ENCODE assay signal across 1 cellular context in genomic region chr21:45820171-45821091, GRCh38.
TF ChIP-seq lines count a peak whose summit lies in the region.

No MANE protein-coding gene starts in this region.

TF ChIP-seq in HepG2, 621 proteins besides CTCF, POLR2A, EP300 and RAD21 (continued from another document):
- TF ChIP-seq, protein P1, sequence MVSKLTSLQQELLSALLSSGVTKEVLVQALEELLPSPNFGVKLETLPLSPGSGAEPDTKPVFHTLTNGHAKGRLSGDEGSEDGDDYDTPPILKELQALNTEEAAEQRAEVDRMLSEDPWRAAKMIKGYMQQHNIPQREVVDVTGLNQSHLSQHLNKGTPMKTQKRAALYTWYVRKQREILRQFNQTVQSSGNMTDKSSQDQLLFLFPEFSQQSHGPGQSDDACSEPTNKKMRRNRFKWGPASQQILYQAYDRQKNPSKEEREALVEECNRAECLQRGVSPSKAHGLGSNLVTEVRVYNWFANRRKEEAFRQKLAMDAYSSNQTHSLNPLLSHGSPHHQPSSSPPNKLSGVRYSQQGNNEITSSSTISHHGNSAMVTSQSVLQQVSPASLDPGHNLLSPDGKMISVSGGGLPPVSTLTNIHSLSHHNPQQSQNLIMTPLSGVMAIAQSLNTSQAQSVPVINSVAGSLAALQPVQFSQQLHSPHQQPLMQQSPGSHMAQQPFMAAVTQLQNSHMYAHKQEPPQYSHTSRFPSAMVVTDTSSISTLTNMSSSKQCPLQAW (CRISPR knock-in tag; IDR thresholded peaks at IDR 0.05), result peak; percentile 39; the same call in 1 of the 2 replicates
- TF ChIP-seq FOXM1 (CRISPR knock-in tag; IDR thresholded peaks at IDR 0.05) (no peak), GATAD2A (CRISPR knock-in tag; IDR thresholded peaks at IDR 0.05) (peak; percentile 30; the same call in 1 of the 2 replicates), XBP1 (CRISPR knock-in tag; IDR thresholded peaks at IDR 0.05) (no peak), FOXA1 (IDR thresholded peaks at IDR 0.05) (no peak), FOXA1 (CRISPR knock-in tag; IDR thresholded peaks at IDR 0.05) (no peak), ZNF17 (CRISPR knock-in tag; IDR thresholded peaks at IDR 0.05) (no peak), MTF2 (CRISPR knock-in tag; IDR thresholded peaks at IDR 0.05; ENCODE audit: borderline replicate concordance) (no peak), AHR (CRISPR knock-in tag; IDR thresholded peaks at IDR 0.05) (no peak), PAWR (CRISPR knock-in tag; IDR thresholded peaks at IDR 0.05; ENCODE audit: borderline replicate concordance) (no peak), ZSCAN9 (CRISPR knock-in tag; IDR thresholded peaks at IDR 0.05; ENCODE audit: borderline replicate concordance) (0 out of 2 replicates have a peak, but pooled peaks have one; percentile 35), YY1 (IDR thresholded peaks at IDR 0.05; ENCODE audit: insufficient read depth, insufficient replicate concordance, low read depth, low read length) (no peak), SALL2 (CRISPR knock-in tag; IDR thresholded peaks at IDR 0.05) (no peak), CENPBD1 (CRISPR knock-in tag; IDR thresholded peaks at IDR 0.05; ENCODE audit: borderline replicate concordance, low read depth) (no peak), ZNF652 (CRISPR knock-in tag; IDR thresholded peaks at IDR 0.05; ENCODE audit: borderline replicate concordance, low read depth) (no peak), ETV6 (CRISPR knock-in tag; conservative IDR thresholded peaks at IDR 0.05) (no peak), RELA (CRISPR knock-in tag; IDR thresholded peaks at IDR 0.05) (no peak), ATF6 (CRISPR knock-in tag; conservative IDR thresholded peaks at IDR 0.05) (no peak), KAT8 (CRISPR knock-in tag; IDR thresholded peaks at IDR 0.05) (peak; percentile 37; the same call in 1 of the 2 replicates), ZNF790 (CRISPR knock-in tag; IDR thresholded peaks at IDR 0.05; ENCODE audit: borderline replicate concordance) (no peak), SAFB2 (CRISPR knock-in tag; IDR thresholded peaks at IDR 0.05; ENCODE audit: borderline replicate concordance, low read depth) (0 out of 2 replicates have a peak, but pooled peaks have one; percentile 50), SKI (IDR thresholded peaks at IDR 0.05; ENCODE audit: partially characterized antibody) (peak; percentile 28), SMC3 (IDR thresholded peaks at IDR 0.05; ENCODE audit: low read length) (peak; percentile 80)
- TF ChIP-seq, protein P2, sequence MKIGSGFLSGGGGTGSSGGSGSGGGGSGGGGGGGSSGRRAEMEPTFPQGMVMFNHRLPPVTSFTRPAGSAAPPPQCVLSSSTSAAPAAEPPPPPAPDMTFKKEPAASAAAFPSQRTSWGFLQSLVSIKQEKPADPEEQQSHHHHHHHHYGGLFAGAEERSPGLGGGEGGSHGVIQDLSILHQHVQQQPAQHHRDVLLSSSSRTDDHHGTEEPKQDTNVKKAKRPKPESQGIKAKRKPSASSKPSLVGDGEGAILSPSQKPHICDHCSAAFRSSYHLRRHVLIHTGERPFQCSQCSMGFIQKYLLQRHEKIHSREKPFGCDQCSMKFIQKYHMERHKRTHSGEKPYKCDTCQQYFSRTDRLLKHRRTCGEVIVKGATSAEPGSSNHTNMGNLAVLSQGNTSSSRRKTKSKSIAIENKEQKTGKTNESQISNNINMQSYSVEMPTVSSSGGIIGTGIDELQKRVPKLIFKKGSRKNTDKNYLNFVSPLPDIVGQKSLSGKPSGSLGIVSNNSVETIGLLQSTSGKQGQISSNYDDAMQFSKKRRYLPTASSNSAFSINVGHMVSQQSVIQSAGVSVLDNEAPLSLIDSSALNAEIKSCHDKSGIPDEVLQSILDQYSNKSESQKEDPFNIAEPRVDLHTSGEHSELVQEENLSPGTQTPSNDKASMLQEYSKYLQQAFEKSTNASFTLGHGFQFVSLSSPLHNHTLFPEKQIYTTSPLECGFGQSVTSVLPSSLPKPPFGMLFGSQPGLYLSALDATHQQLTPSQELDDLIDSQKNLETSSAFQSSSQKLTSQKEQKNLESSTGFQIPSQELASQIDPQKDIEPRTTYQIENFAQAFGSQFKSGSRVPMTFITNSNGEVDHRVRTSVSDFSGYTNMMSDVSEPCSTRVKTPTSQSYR (CRISPR knock-in tag; IDR thresholded peaks at IDR 0.05; ENCODE audit: borderline replicate concordance), result 0 out of 2 replicates have a peak, but pooled peaks have one; percentile 12
- TF ChIP-seq, protein P3, sequence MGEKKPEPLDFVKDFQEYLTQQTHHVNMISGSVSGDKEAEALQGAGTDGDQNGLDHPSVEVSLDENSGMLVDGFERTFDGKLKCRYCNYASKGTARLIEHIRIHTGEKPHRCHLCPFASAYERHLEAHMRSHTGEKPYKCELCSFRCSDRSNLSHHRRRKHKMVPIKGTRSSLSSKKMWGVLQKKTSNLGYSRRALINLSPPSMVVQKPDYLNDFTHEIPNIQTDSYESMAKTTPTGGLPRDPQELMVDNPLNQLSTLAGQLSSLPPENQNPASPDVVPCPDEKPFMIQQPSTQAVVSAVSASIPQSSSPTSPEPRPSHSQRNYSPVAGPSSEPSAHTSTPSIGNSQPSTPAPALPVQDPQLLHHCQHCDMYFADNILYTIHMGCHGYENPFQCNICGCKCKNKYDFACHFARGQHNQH (CRISPR knock-in tag; IDR thresholded peaks at IDR 0.05), result 0 out of 2 replicates have a peak, but pooled peaks have one; percentile 32
